18 cellular contexts compared by ENCODE assay signal in the genomic region with DNA sequence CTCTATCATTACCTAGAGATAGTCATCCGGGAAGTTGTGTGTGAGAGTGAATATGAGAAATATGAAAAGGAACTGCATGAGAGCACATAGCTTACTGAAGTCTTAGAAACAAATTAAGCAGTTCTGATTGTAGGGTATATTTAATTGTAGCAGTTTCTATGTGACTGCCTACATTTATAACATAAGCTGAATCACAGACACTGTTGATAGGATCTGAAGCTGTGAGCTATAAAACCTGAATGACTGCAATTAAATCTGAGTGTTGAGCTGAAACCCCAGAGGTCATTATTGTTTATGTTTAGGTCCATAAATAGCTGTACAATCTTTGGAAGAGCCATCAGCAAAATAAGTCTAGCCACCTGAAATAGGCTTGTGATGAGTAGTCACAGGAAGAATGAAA.
DNase-seq lines count a peak whose midpoint lies in the region; ATAC-seq, FAIRE-seq and TF ChIP-seq lines count a peak whose summit lies in the region.
"Had no signal": no experiment of that assay in that cellular context is flagged by ENCODE, and none has a peak within 500 bp of the region (broad histone marks: within the 10 kb centered on the region; RNA-seq: fewer than 3 reads in every experiment).

No MANE protein-coding gene starts in this region.

- POLR2A ChIA-PET in MCF 10A (lab: Yijun Ruan, JAX): interaction anchor here (0.9 kb wide), 1 partner anchor 242 kb away, joined by 3 read pairs; no protein-coding TSS in a partner anchor
- POLR2A ChIA-PET in T-cell (lab: Charles Lee): no interaction called here

- ATAC-seq in T-cell (replicated peaks in 1 of 4): no peak

- H3K27me3 Mint-ChIP-seq in MCF 10A (ENCODE audit: insufficient read depth, unreplicated experiment): no peaks in the 10 kb centered on the region
- peaks cover 8 to 22% of the 10 kb centered on the region in 2 donors for H3K27me3 Mint-ChIP-seq in T-cell

- BruUV-seq in MCF 10A (replicated peaks; lab: Mats Ljungman, UMichigan): no TSS peak

- H3K9me3 Mint-ChIP-seq in MCF 10A (ENCODE audit: unreplicated experiment): peaks cover 6% of the 10 kb centered on the region
- H3K9me3 Mint-ChIP-seq in T-cell: peaks cover 0 to 3% (median 0%) of the 10 kb centered on the region in 3 donors

- H3K4me1 Mint-ChIP-seq in MCF 10A (ENCODE audit: insufficient read depth, unreplicated experiment): no peaks in the 10 kb centered on the region
- H3K4me1 Mint-ChIP-seq in T-cell: no peaks in the 10 kb centered on the region
- H3K4me1 Mint-ChIP-seq: CD8-positive, alpha-beta memory T cell had no signal

- no peak overlapping the region for H3K4me3 Mint-ChIP-seq in MCF 10A (ENCODE audit: unreplicated experiment)
- no peak overlapping the region for H3K4me3 Mint-ChIP-seq in T-cell
- H3K4me3 Mint-ChIP-seq: B cell; CD8-positive, alpha-beta memory T cell had no signal

- peak; percentile 12 for DNase-seq in NCI-H510A treated with DMSO at 0.1 percent for 48 hours (lab: John Stamatoyannopoulos, UW)
- no peak for DNase-seq in NCI-H510A (lab: John Stamatoyannopoulos, UW)
- peak; percentile 36 for DNase-seq in LNCaP clone FGC (ENCODE audit: low read depth)
- peak; percentile 46 for DNase-seq in renal cortical epithelial cell (ENCODE audit: low read depth)
- no peak for DNase-seq in MCF 10A (ENCODE audit: unreplicated experiment)
- no peak for DNase-seq in T-cell
- DNase-seq in stimulated activated CD4-positive, alpha-beta T cell treated with anti-CD3 and anti-CD28 coated beads, Interleukin-12 subunit alpha, Interleukin-12 subunit beta, amount 100 ng/mL, for 4 hours: no peak
- DNase-seq: CD8-positive, alpha-beta memory T cell; COR-L47; GM23248 had no signal

- intact Hi-C loops in MCF 10A (cut with micrococcal nuclease): no loop called here

- peak; percentile 21 for FAIRE-seq in endometrium (lab: Jason Lieb, UNC)
- FAIRE-seq: D721Med, G401.6, GM12891, GM18507 had no signal

- no peak overlapping the region for H3K4me3 ChIP-seq in LNCaP clone FGC (ENCODE audit: low read depth, low read length)
- H3K4me3 ChIP-seq: BLaER1 treated with 17β-estradiol and CSF1 and Interleukin-3, amounts not matched to agents 10 nM and 100 nM; GM23248; HAP-1 had no signal

- TF ChIP-seq CTCF in LNCaP clone FGC (IDR thresholded peaks at IDR 0.05; ENCODE audit: control insufficient read depth, extremely low read depth, insufficient read depth) (no peak), MCF 10A (IDR thresholded peaks at IDR 0.05; ENCODE audit: unreplicated experiment) (no peak)

- H3K27ac Mint-ChIP-seq in MCF 10A (ENCODE audit: low read depth, unreplicated experiment) (no peak overlapping the region), T-cell (no peak overlapping the region)
- H3K27ac Mint-ChIP-seq: B cell; CD8-positive, alpha-beta memory T cell had no signal

- H3K36me3 Mint-ChIP-seq in MCF 10A (ENCODE audit: insufficient read depth, unreplicated experiment) (no peaks in the 10 kb centered on the region), T-cell (no peaks in the 10 kb centered on the region)
- H3K36me3 Mint-ChIP-seq: CD8-positive, alpha-beta memory T cell had no signal

- CTCF ChIA-PET in MCF 10A (lab: Yijun Ruan, JAX): interaction anchor here (0.6 to 3.3 kb wide), 10 partner anchors 10 to 1682 kb away, joined by 3 to 23 read pairs (median 3); no protein-coding TSS in a partner anchor
- CTCF ChIA-PET in T-cell (lab: Charles Lee): interaction anchor here in 1 of 2 donors (0.6 to 0.9 kb wide), 3 partner anchors 12 to 1934 kb away, joined by 3 read pairs; no protein-coding TSS in a partner anchor

Comparison
In these comparisons a context has a peak if more than half of its experiments do, and no peak if none do; other contexts are left out.
1. DNase-seq: peak in NCI-H510A treated with DMSO at 0.1 percent for 48 hours (single experiment), LNCaP clone FGC (single experiment) and renal cortical epithelial cell (single experiment); none in NCI-H510A (single experiment), MCF 10A (single experiment), T-cell (0 of 34) and stimulated activated CD4-positive, alpha-beta T cell treated with anti-CD3 and anti-CD28 coated beads, Interleukin-12 subunit alpha, Interleukin-12 subunit beta, amount 100 ng/mL, for 4 hours (single experiment).